Comparison of ENCODE assay signal across 1 cellular context in the genomic region with DNA sequence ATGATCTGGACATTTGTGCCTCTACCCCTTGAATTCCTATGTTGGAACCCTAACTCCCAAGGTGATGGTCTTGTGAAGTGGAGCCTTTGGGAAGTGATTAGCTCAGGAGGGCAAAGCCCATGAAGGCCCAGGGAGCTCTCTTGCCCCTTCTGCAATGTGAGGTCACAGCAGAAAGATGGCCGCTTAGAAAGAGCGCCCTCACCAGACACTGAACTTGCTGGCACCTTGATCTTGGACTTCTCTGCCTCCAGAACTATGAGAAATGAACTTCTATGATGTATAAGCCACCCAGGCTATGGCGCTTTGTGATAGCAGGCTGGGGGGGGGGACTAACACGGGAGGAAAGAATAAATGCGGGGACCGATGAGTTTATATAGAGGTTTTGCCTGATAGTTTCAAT.
TF ChIP-seq lines count a peak whose summit lies in the region.

No MANE protein-coding gene starts in this region.

TF ChIP-seq in GM23338, 12 proteins besides CTCF, POLR2A, EP300 and RAD21 (continued from another document):
- TF ChIP-seq JUNB (IDR thresholded peaks at IDR 0.05; ENCODE audit: unreplicated experiment) (no peak), ZNF331 (CRISPR knock-in tag; IDR thresholded peaks at IDR 0.05; ENCODE audit: low read depth) (no peak)
